11 cellular contexts compared by ENCODE assay signal in the genomic region with DNA sequence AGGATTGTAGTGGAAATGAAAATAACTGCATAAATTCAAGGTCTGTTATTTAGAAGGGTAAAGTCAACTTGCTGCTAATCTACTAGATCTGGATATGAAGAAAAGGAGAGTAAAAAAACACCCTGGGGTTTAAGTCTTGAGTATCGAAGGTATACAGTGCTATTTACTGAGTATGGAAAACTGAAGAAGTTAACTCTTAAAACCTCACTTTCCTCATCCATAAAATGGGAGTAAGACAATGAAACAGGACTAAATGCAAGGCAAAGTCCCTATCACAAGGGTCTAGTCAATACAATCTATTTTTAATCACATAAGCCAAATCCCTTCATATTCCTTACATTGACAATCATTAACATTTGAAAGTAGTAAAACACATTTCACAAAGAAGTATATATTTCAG. TPM values are rescaled to one million over a fixed set of nuclear protein-coding genes. Genes with fewer than 3 reads are reported as not detected.
DNase-seq lines count a peak whose midpoint lies in the region; ATAC-seq and TF ChIP-seq lines count a peak whose summit lies in the region.
"Had no signal": no experiment of that assay in that cellular context is flagged by ENCODE, and none has a peak within 500 bp of the region (broad histone marks: within the 10 kb centered on the region; RNA-seq: fewer than 3 reads in every experiment).

No MANE protein-coding gene starts in this region.

- H3K27me3 ChIP-seq in breast epithelium (no peaks in the 10 kb centered on the region), Panc1 (ENCODE audit: control insufficient read depth, insufficient read depth, low read length) (no peaks in the 10 kb centered on the region)

- TF ChIP-seq CTCF in MCF 10A (IDR thresholded peaks at IDR 0.05; ENCODE audit: unreplicated experiment) (no peak), breast epithelium (IDR thresholded peaks at IDR 0.05) (no peak), Panc1 (IDR thresholded peaks at IDR 0.05) (no peak), fibroblast of pulmonary artery (IDR thresholded peaks at IDR 0.05; ENCODE audit: low read length, missing control alignments) (no peak)

- H3K9me3 ChIP-seq in breast epithelium (no peaks in the 10 kb centered on the region), Panc1 (ENCODE audit: control insufficient read depth, insufficient read depth, low read depth, low read length) (no peaks in the 10 kb centered on the region)

- H3K27ac ChIP-seq in breast epithelium (no peak overlapping the region), Panc1 (ENCODE audit: low read length) (peak overlapping the region; percentile 94)

- no peaks in the 10 kb centered on the region for H3K9me3 Mint-ChIP-seq in MCF 10A (ENCODE audit: unreplicated experiment)
- no peaks in the 10 kb centered on the region for H3K9me3 Mint-ChIP-seq in stimulated activated naive B cell treated with anti-CD40 and anti-IgM and Interleukin-4, amounts not matched to agents 10 μg/mL and 1 μg/mL and 100 μg/mL, for 72 hours

- H3K4me3 ChIP-seq in breast epithelium = no peak overlapping the region
- peak overlapping the region; percentile 69 to 82; a peak in 3 of 4 replicates for H3K4me3 ChIP-seq in Panc1 (ENCODE audit: low read depth in 2 of 2, low read length in 2 of 2)
- H3K4me3 ChIP-seq in fibroblast of pulmonary artery (replicated peaks; ENCODE audit: low read depth, low read length) = peak overlapping the region; percentile 78

- peak overlapping the region; percentile 87 for H3K4me3 Mint-ChIP-seq in MCF 10A (ENCODE audit: unreplicated experiment)
- peak overlapping the region; percentile 20 to 27 for H3K4me3 Mint-ChIP-seq in stimulated activated naive B cell treated with anti-CD40 and anti-IgM and Interleukin-4, amounts not matched to agents 10 μg/mL and 1 μg/mL and 100 μg/mL, for 72 hours

- H3K4me1 Mint-ChIP-seq in MCF 10A (ENCODE audit: insufficient read depth, unreplicated experiment) = peaks cover 43% of the 10 kb centered on the region
- peaks cover 15 to 32% of the 10 kb centered on the region in 2 donors for H3K4me1 Mint-ChIP-seq in stimulated activated naive B cell treated with anti-CD40 and anti-IgM and Interleukin-4, amounts not matched to agents 10 μg/mL and 1 μg/mL and 100 μg/mL, for 72 hours

- in situ Hi-C loops in Panc1 (cut with HindIII; ENCODE audit: low pct_unique_long_range_greater_than_20kb, low sequenced_read_pairs) = no loop called here

- BruUV-seq in MCF 10A (replicated peaks; lab: Mats Ljungman, UMichigan) = no TSS peak
- no TSS peak for BruUV-seq in Panc1 (replicated peaks; lab: Mats Ljungman, UMichigan)

- no peak for TF ChIP-seq POLR2A in breast epithelium (IDR thresholded peaks at IDR 0.05)

- H3K36me3 ChIP-seq in breast epithelium = no peaks in the 10 kb centered on the region
- peaks cover 33% of the 10 kb centered on the region for H3K36me3 ChIP-seq in Panc1 (ENCODE audit: control insufficient read depth, insufficient read depth, low read length)

- H3K36me3 Mint-ChIP-seq in MCF 10A (ENCODE audit: insufficient read depth, unreplicated experiment) = peaks cover 5% of the 10 kb centered on the region
- H3K36me3 Mint-ChIP-seq in stimulated activated naive B cell treated with anti-CD40 and anti-IgM and Interleukin-4, amounts not matched to agents 10 μg/mL and 1 μg/mL and 100 μg/mL, for 72 hours = peaks cover 6 to 22% of the 10 kb centered on the region in 2 donors

- CTCF ChIA-PET in MCF 10A (lab: Yijun Ruan, JAX) (no interaction called here), Panc1 (lab: Charles Lee) (no interaction called here)

- peak overlapping the region; percentile 79 for H3K27ac Mint-ChIP-seq in MCF 10A (ENCODE audit: low read depth, unreplicated experiment)
- no peak overlapping the region for H3K27ac Mint-ChIP-seq in stimulated activated naive B cell treated with anti-CD40 and anti-IgM and Interleukin-4, amounts not matched to agents 10 μg/mL and 1 μg/mL and 100 μg/mL, for 72 hours

- POLR2A ChIA-PET in MCF 10A (lab: Yijun Ruan, JAX) (interaction anchor here (0.9 to 1.6 kb wide), 3 partner anchors 21 to 28 kb away, joined by 3 to 4 read pairs (median 3); no protein-coding TSS in a partner anchor), Panc1 (lab: Charles Lee) (no interaction called here)

- no peak for ATAC-seq in Panc1
- no peak for ATAC-seq in stimulated activated naive B cell treated with anti-CD40 and anti-IgM and Interleukin-4, amounts not matched to agents 10 μg/mL and 1 μg/mL and 100 μg/mL, for 72 hours (replicated peaks)
- ATAC-seq in GM21825 (IDR thresholded peaks at IDR 0.05; ENCODE audit: unreplicated experiment) = no peak
- no peak for ATAC-seq in HG03432 (IDR thresholded peaks at IDR 0.05; ENCODE audit: unreplicated experiment)

- H3K4me1 ChIP-seq in breast epithelium = peaks cover 5 to 13% of the 10 kb centered on the region in 2 donors
- H3K4me1 ChIP-seq in Panc1 (ENCODE audit: control insufficient read depth, insufficient read depth, low read length) = peaks cover 43% of the 10 kb centered on the region

- no peaks in the 10 kb centered on the region for H3K27me3 Mint-ChIP-seq in MCF 10A (ENCODE audit: insufficient read depth, unreplicated experiment)
- H3K27me3 Mint-ChIP-seq in stimulated activated naive B cell treated with anti-CD40 and anti-IgM and Interleukin-4, amounts not matched to agents 10 μg/mL and 1 μg/mL and 100 μg/mL, for 72 hours = no peaks in the 10 kb centered on the region

- DNase-seq in MCF 10A (ENCODE audit: unreplicated experiment) (no peak), breast epithelium (ENCODE audit: low spot score in 2 of 2) (no peak), Panc1 (ENCODE audit: low read depth, low spot score) (no peak), fibroblast of pulmonary artery (ENCODE audit: low read depth) (no peak), H4 (ENCODE audit: low spot score) (no peak)
- DNase-seq in stimulated activated naive B cell treated with anti-CD40 and anti-IgM and Interleukin-4, amounts not matched to agents 10 μg/mL and 1 μg/mL and 100 μg/mL, for 72 hours = no peak
- DNase-seq: activated CD4-positive, alpha-beta T cell treated with anti-CD3 and anti-CD28 coated beads, Interleukin-2, amount 50 U/mL, for 4 hours; effector CD8-positive, alpha-beta T cell; NCI-H524 treated with DMSO at 0.1 percent for 48 hours had no signal

- intact Hi-C loops in MCF 10A (cut with micrococcal nuclease) = no loop called here
- intact Hi-C loops in breast epithelium (cut with DNase I; ENCODE audit: low total_unique reads) = no loop called here
- intact Hi-C loops in Panc1 (cut with micrococcal nuclease; ENCODE audit: unreplicated experiment) = no loop called here

RNA-seq across cellular contexts. Expression of gene FBXO5, which starts 2.2 kb away (rescaled TPM):
- total RNA-seq in MCF 10A (2022) = 9.5 and 16.4 TPM in 2 replicates
- 1 to 10 TPM; 4.0 to 7.0 (median 4.3) TPM for total RNA-seq in breast epithelium
- 33.6 TPM for total RNA-seq in Panc1 (2021; ENCODE audit: unreplicated experiment)
- polyA plus RNA-seq in Panc1 (2012; ENCODE audit: insufficient read length) = 7.0 TPM
- 22.1 and 27.8 TPM in 2 replicates for total RNA-seq in H4 (2014; rRNA removed; shearing (Covaris generic))

RNA-seq across cellular contexts. Expression of gene MTRF1L, which starts 21.9 kb away (rescaled TPM):
- total RNA-seq in MCF 10A (2022) (25.5 and 30.9 TPM in 2 replicates), breast epithelium (10 to 100 TPM; 13.1 to 19.8 (median 14.6) TPM), Panc1 (2021; ENCODE audit: unreplicated experiment) (22.7 TPM)
- 10.5 TPM for polyA plus RNA-seq in Panc1 (2012; ENCODE audit: insufficient read length)
- total RNA-seq in H4 (2014; rRNA removed; shearing (Covaris generic)) = 7.9 and 11.3 TPM in 2 replicates

Comparison
In these comparisons a context has a peak if more than half of its experiments do, and no peak if none do; other contexts are left out.
1. H3K4me3 ChIP-seq: peak in Panc1 (2 of 2) and fibroblast of pulmonary artery (single experiment); none in breast epithelium (0 of 3).